Comparison of ENCODE assay signal across 29 cellular contexts in genomic region chr3:12924437-12924836, GRCh38.
DNase-seq lines count a peak whose midpoint lies in the region; ATAC-seq and TF ChIP-seq lines count a peak whose summit lies in the region.
"Had no signal": no experiment of that assay in that cellular context is flagged by ENCODE, and none has a peak within 500 bp of the region (broad histone marks: within the 10 kb centered on the region; RNA-seq: fewer than 3 reads in every experiment).

No MANE protein-coding gene starts in this region.

- POLR2A ChIA-PET in activated naive CD8-positive, alpha-beta T cell treated with anti-CD3 and anti-CD28 coated beads, Interleukin-2, amount 10 ng/mL, durations not matched to agents 7 days and 5 days (lab: Charles Lee): no interaction called here

- H3K27me3 Mint-ChIP-seq in activated naive CD8-positive, alpha-beta T cell treated with anti-CD3 and anti-CD28 coated beads, Interleukin-2, amount 10 ng/mL, durations not matched to agents 7 days and 5 days: no peaks in the 10 kb centered on the region
- H3K27me3 Mint-ChIP-seq in activated naive CD8-positive, alpha-beta T cell treated with anti-CD3 and anti-CD28 coated beads for 36 hours: no peaks in the 10 kb centered on the region
- peaks cover 1 to 3% (median 2%) of the 10 kb centered on the region in 3 donors for H3K27me3 Mint-ChIP-seq in immature natural killer cell (ENCODE audit: low read depth in 3 of 3)
- H3K27me3 Mint-ChIP-seq: activated naive CD4-positive, alpha-beta T cell treated with anti-CD3 and anti-CD28 coated beads, Interleukin-2, amount 50 U/mL, for 24 hours had no signal

- H3K36me3 ChIP-seq in upper lobe of left lung: peaks cover 9 to 79% (median 61%) of the 10 kb centered on the region in 4 donors
- H3K36me3 ChIP-seq: SJCRH30 had no signal

- no peak for TF ChIP-seq EP300 in upper lobe of left lung (IDR thresholded peaks at IDR 0.05)

- peaks cover 5% of the 10 kb centered on the region for H3K4me1 Mint-ChIP-seq in activated naive CD8-positive, alpha-beta T cell treated with anti-CD3 and anti-CD28 coated beads, Interleukin-2, amount 10 ng/mL, durations not matched to agents 7 days and 5 days
- H3K4me1 Mint-ChIP-seq in activated naive CD8-positive, alpha-beta T cell treated with anti-CD3 and anti-CD28 coated beads for 36 hours: no peaks in the 10 kb centered on the region
- H3K4me1 Mint-ChIP-seq in immature natural killer cell: peaks cover 26 to 30% of the 10 kb centered on the region in 2 donors

- DNase-seq in activated naive CD8-positive, alpha-beta T cell treated with anti-CD3 and anti-CD28 coated beads, Interleukin-2, amount 10 ng/mL, durations not matched to agents 7 days and 5 days: no peak
- no peak for DNase-seq in activated naive CD8-positive, alpha-beta T cell treated with anti-CD3 and anti-CD28 coated beads for 36 hours
- peak; percentile 42 for DNase-seq in NAMALWA (ENCODE audit: low spot score)
- DNase-seq in immature natural killer cell: peak; percentile 36 to 58 (median 49)
- DNase-seq in upper lobe of left lung: peak in 1 of 2 donors; percentile 76
- DNase-seq in A172 (ENCODE audit: low spot score): no peak
- DNase-seq in activated T-cell treated with anti-CD3 and anti-CD28 coated beads, Interleukin-2, amount 50 U/mL, for 1 hour: no peak
- no peak for DNase-seq in dedifferentiated amniotic fluid mesenchymal stem cell (ENCODE audit: extremely low spot score)
- DNase-seq: activated CD4-positive, alpha-beta T cell treated with anti-CD3 and anti-CD28 coated beads for 4 hours; BE2C; Caco-2; central memory CD4-positive, alpha-beta T cell; DMS79; GM23248; islet precursor cell; Karpas-422; lower lobe of right lung; NCI-H187; NCI-H2171 treated with DMSO at 0.1 percent for 48 hours; NCI-H524 treated with DMSO at 0.1 percent for 48 hours; SJCRH30; stimulated activated CD8-positive, alpha-beta memory T cell treated with anti-CD3 and anti-CD28 coated beads, Interleukin-4, amount 100 ng/mL, for 48 hours; upper lobe of right lung had no signal

- no peak for TF ChIP-seq POLR2A in upper lobe of left lung (IDR thresholded peaks at IDR 0.05)

- H3K9me3 Mint-ChIP-seq in activated naive CD8-positive, alpha-beta T cell treated with anti-CD3 and anti-CD28 coated beads, Interleukin-2, amount 10 ng/mL, durations not matched to agents 7 days and 5 days: no peaks in the 10 kb centered on the region
- H3K9me3 Mint-ChIP-seq in activated naive CD8-positive, alpha-beta T cell treated with anti-CD3 and anti-CD28 coated beads for 36 hours: no peaks in the 10 kb centered on the region
- no peaks in the 10 kb centered on the region for H3K9me3 Mint-ChIP-seq in immature natural killer cell
- H3K9me3 Mint-ChIP-seq: activated naive CD4-positive, alpha-beta T cell treated with anti-CD3 and anti-CD28 coated beads, Interleukin-2, amount 50 U/mL, for 24 hours; activated T-helper 1 cell treated with anti-CD3 and anti-CD28 coated beads, Interleukin-12 subunit alpha, Interleukin-12 subunit beta, Interleukin-2, Interleukin-4 antibody, amounts not matched to agents 30 ng/mL and 10 ng/mL and 1 ng/mL, durations not matched to agents 14 hours and 24 hours and 36 hours had no signal

- peaks cover 7% of the 10 kb centered on the region for H3K36me3 Mint-ChIP-seq in activated naive CD8-positive, alpha-beta T cell treated with anti-CD3 and anti-CD28 coated beads, Interleukin-2, amount 10 ng/mL, durations not matched to agents 7 days and 5 days
- peaks cover 2% of the 10 kb centered on the region for H3K36me3 Mint-ChIP-seq in activated naive CD8-positive, alpha-beta T cell treated with anti-CD3 and anti-CD28 coated beads for 36 hours
- H3K36me3 Mint-ChIP-seq in immature natural killer cell: peaks cover 5 to 14% (median 11%) of the 10 kb centered on the region in 3 donors
- H3K36me3 Mint-ChIP-seq: activated naive CD4-positive, alpha-beta T cell treated with anti-CD3 and anti-CD28 coated beads, Interleukin-2, amount 50 U/mL, for 24 hours had no signal

- 69 to 70% methylated on average over 18 to 22 of the region's 22 CpGs for WGBS in upper lobe of left lung, 2 donors

- peak overlapping the region in 3 of 4 donors; percentile 3 to 21 (median 18) for H3K27ac ChIP-seq in upper lobe of left lung
- H3K27ac ChIP-seq: A549, ascending aorta, GM23248, lower lobe of right lung, neutrophil, prostate gland, SJCRH30, upper lobe of right lung had no signal

- no peak overlapping the region for H3K27ac Mint-ChIP-seq in activated naive CD8-positive, alpha-beta T cell treated with anti-CD3 and anti-CD28 coated beads, Interleukin-2, amount 10 ng/mL, durations not matched to agents 7 days and 5 days
- H3K27ac Mint-ChIP-seq in activated naive CD8-positive, alpha-beta T cell treated with anti-CD3 and anti-CD28 coated beads for 36 hours: no peak overlapping the region
- peak overlapping the region; percentile 23 to 89 (median 68) for H3K27ac Mint-ChIP-seq in immature natural killer cell
- H3K27ac Mint-ChIP-seq: activated naive CD4-positive, alpha-beta T cell treated with anti-CD3 and anti-CD28 coated beads, Interleukin-2, amount 50 U/mL, for 24 hours; activated T-helper 1 cell treated with anti-CD3 and anti-CD28 coated beads, Interleukin-12 subunit alpha, Interleukin-12 subunit beta, Interleukin-2, Interleukin-4 antibody, amounts not matched to agents 30 ng/mL and 10 ng/mL and 1 ng/mL, durations not matched to agents 14 hours and 24 hours and 36 hours had no signal

- peak; percentile 46 for ATAC-seq in activated naive CD8-positive, alpha-beta T cell treated with anti-CD3 and anti-CD28 coated beads, Interleukin-2, amount 10 ng/mL, durations not matched to agents 7 days and 5 days (ENCODE audit: low read depth)
- no peak for ATAC-seq in upper lobe of left lung (ENCODE audit: low FRiP score in 2 of 2)
- ATAC-seq: A549, lower lobe of right lung, upper lobe of right lung had no signal

- no peaks in the 10 kb centered on the region for H3K27me3 ChIP-seq in upper lobe of left lung
- H3K27me3 ChIP-seq: ascending aorta, BE2C, neutrophil, SJCRH30, upper lobe of right lung had no signal

- no peaks in the 10 kb centered on the region for H3K9me3 ChIP-seq in upper lobe of left lung
- H3K9me3 ChIP-seq: A549, ascending aorta, BE2C, Caco-2, lower lobe of right lung, prostate gland, SJCRH30, upper lobe of right lung had no signal

- H3K4me3 Mint-ChIP-seq in activated naive CD8-positive, alpha-beta T cell treated with anti-CD3 and anti-CD28 coated beads, Interleukin-2, amount 10 ng/mL, durations not matched to agents 7 days and 5 days: no peak overlapping the region
- H3K4me3 Mint-ChIP-seq in activated naive CD8-positive, alpha-beta T cell treated with anti-CD3 and anti-CD28 coated beads for 36 hours: no peak overlapping the region
- H3K4me3 Mint-ChIP-seq in immature natural killer cell: peak overlapping the region; percentile 21 to 65 (median 64)
- H3K4me3 Mint-ChIP-seq: activated naive CD4-positive, alpha-beta T cell treated with anti-CD3 and anti-CD28 coated beads, Interleukin-2, amount 50 U/mL, for 24 hours; activated T-helper 1 cell treated with anti-CD3 and anti-CD28 coated beads, Interleukin-12 subunit alpha, Interleukin-12 subunit beta, Interleukin-2, Interleukin-4 antibody, amounts not matched to agents 30 ng/mL and 10 ng/mL and 1 ng/mL, durations not matched to agents 14 hours and 24 hours and 36 hours had no signal

- no peak for TF ChIP-seq CTCF in upper lobe of left lung (IDR thresholded peaks at IDR 0.05)

- no peak overlapping the region for H3K4me3 ChIP-seq in upper lobe of left lung
- H3K4me3 ChIP-seq: A549, ascending aorta, GM23248, lower lobe of right lung, prostate gland, SJCRH30, upper lobe of right lung had no signal

- H3K4me1 ChIP-seq in upper lobe of left lung: peaks cover 21 to 27% (median 24%) of the 10 kb centered on the region in 4 donors
- H3K4me1 ChIP-seq: A549, BE2C, Caco-2, prostate gland, upper lobe of right lung had no signal

Comparison
In these comparisons a context has a peak if more than half of its experiments do, and no peak if none do; other contexts are left out.
1. DNase-seq: peak in NAMALWA (single experiment) and immature natural killer cell (3 of 3); none in activated naive CD8-positive, alpha-beta T cell treated with anti-CD3 and anti-CD28 coated beads, Interleukin-2, amount 10 ng/mL, durations not matched to agents 7 days and 5 days (single experiment), activated naive CD8-positive, alpha-beta T cell treated with anti-CD3 and anti-CD28 coated beads for 36 hours (single experiment), A172 (single experiment), activated T-cell treated with anti-CD3 and anti-CD28 coated beads, Interleukin-2, amount 50 U/mL, for 1 hour (single experiment) and dedifferentiated amniotic fluid mesenchymal stem cell (single experiment).
2. H3K27ac Mint-ChIP-seq: peak in immature natural killer cell (6 of 6); none in activated naive CD8-positive, alpha-beta T cell treated with anti-CD3 and anti-CD28 coated beads, Interleukin-2, amount 10 ng/mL, durations not matched to agents 7 days and 5 days (single experiment) and activated naive CD8-positive, alpha-beta T cell treated with anti-CD3 and anti-CD28 coated beads for 36 hours (single experiment).
3. H3K4me3 Mint-ChIP-seq: peak in immature natural killer cell (5 of 5); none in activated naive CD8-positive, alpha-beta T cell treated with anti-CD3 and anti-CD28 coated beads, Interleukin-2, amount 10 ng/mL, durations not matched to agents 7 days and 5 days (single experiment) and activated naive CD8-positive, alpha-beta T cell treated with anti-CD3 and anti-CD28 coated beads for 36 hours (single experiment).